8 cellular contexts compared by ENCODE assay signal in genomic region chr13:25286969-25287961, GRCh38. TPM values are rescaled to one million over a fixed set of nuclear protein-coding genes. Genes with fewer than 3 reads are reported as not detected.
DNase-seq lines count a peak whose midpoint lies in the region; ATAC-seq and TF ChIP-seq lines count a peak whose summit lies in the region.

TSS of gene MTMR6 (minus strand) at chr13:25287488. CDS start at chr13:25287247, 241 bp downstream.

- peak within 1 kb of the TSS; percentile 86 for H3K4me2 ChIP-seq in fibroblast of lung (ENCODE audit: extremely low read depth, insufficient read depth, low read length)

- no peaks in the 10 kb centered on the region for H3K4me1 ChIP-seq in fibroblast of lung (ENCODE audit: control insufficient read depth, extremely low read depth, insufficient read depth, low read length)

- no peaks in the 10 kb centered on the region for H3K27me3 Mint-ChIP-seq in activated T-helper 17 cell treated with anti-CD3 and anti-CD28 coated beads, Interleukin-2, amount 50 U/mL, for 72 hours
- peaks cover 20 to 30% of the 10 kb centered on the region in 2 donors for H3K27me3 Mint-ChIP-seq in natural killer cell (ENCODE audit: low read depth in 2 of 2)

- no peaks in the 10 kb centered on the region for H3K9me3 ChIP-seq in fibroblast of lung (ENCODE audit: control insufficient read depth, insufficient read depth, low read depth, low read length)

- DNase-seq in EH (ENCODE audit: low read depth): peak; percentile 85
- DNase-seq in Kasumi-1 (lab: John Stamatoyannopoulos, UW): peak; percentile 60 to 70
- peak; percentile 88 for DNase-seq in RPMI8226
- peak; percentile 80 to 83 for DNase-seq in fibroblast of lung (ENCODE audit: low read depth in 2 of 2)
- DNase-seq in natural killer cell: peak; percentile 94
- DNase-seq in stimulated activated naive CD8-positive, alpha-beta T cell treated with anti-CD3 and anti-CD28 coated beads, Interleukin-15, Interleukin-2, amounts not matched to agents 100 U/mL and 50 U/mL, for 24 hours: peak; percentile 96

- H3K36me3 ChIP-seq in fibroblast of lung (ENCODE audit: control insufficient read depth, insufficient read depth, low read length): no peaks in the 10 kb centered on the region

- H3K4me1 Mint-ChIP-seq in activated T-helper 17 cell treated with anti-CD3 and anti-CD28 coated beads, Interleukin-2, amount 50 U/mL, for 72 hours: peaks cover 29% of the 10 kb centered on the region
- peaks cover 38 to 50% of the 10 kb centered on the region in 2 donors for H3K4me1 Mint-ChIP-seq in natural killer cell

- H3K27ac ChIP-seq in fibroblast of lung (ENCODE audit: insufficient read depth, low read length): peak within 1 kb of the TSS; percentile 98

- peak within 1 kb of the TSS; percentile 79 to 98 (median 88) for H3K4me3 ChIP-seq in fibroblast of lung (replicated peaks in 1 of 4; ENCODE audit: control extremely low read depth in 1 of 4, insufficient read depth in 1 of 4, low read depth in 3 of 4, low read length in 4 of 4)

- intact Hi-C loops in natural killer cell (cut with micrococcal nuclease): loop anchor here (1.0 kb wide), 1 partner anchor 14 kb away; the partner anchor contains the start of gene NUP58

- TF ChIP-seq CTCF in fibroblast of lung (conservative IDR thresholded peaks at IDR 0.05 in 1 of 2, IDR thresholded peaks at IDR 0.05 in 1 of 2; ENCODE audit: low read depth in 1 of 2, low read length in 2 of 2): peak; percentile 81 to 92
- TF ChIP-seq CTCF in natural killer cell (IDR thresholded peaks at IDR 0.05): peak; percentile 99

- H3K27me3 ChIP-seq in fibroblast of lung (ENCODE audit: control insufficient read depth, insufficient read depth, low read length): no peaks in the 10 kb centered on the region

- peak within 1 kb of the TSS; percentile 85 for H3K9ac ChIP-seq in fibroblast of lung (ENCODE audit: insufficient read depth, low read length)

- H4K20me1 ChIP-seq in fibroblast of lung (ENCODE audit: control insufficient read depth, extremely low read depth, insufficient read depth, low read length): no peaks in the 10 kb centered on the region

- peak within 1 kb of the TSS; percentile 97 for H3K4me3 Mint-ChIP-seq in activated T-helper 17 cell treated with anti-CD3 and anti-CD28 coated beads, Interleukin-2, amount 50 U/mL, for 72 hours
- H3K4me3 Mint-ChIP-seq in natural killer cell: peak within 1 kb of the TSS; percentile 99

- H2AFZ ChIP-seq in fibroblast of lung (ENCODE audit: low read length): peak within 1 kb of the TSS; percentile 94

- no peaks in the 10 kb centered on the region for H3K9me3 Mint-ChIP-seq in activated T-helper 17 cell treated with anti-CD3 and anti-CD28 coated beads, Interleukin-2, amount 50 U/mL, for 72 hours
- no peaks in the 10 kb centered on the region for H3K9me3 Mint-ChIP-seq in natural killer cell

- ATAC-seq in GM21825 (IDR thresholded peaks at IDR 0.05; ENCODE audit: unreplicated experiment) (peak; percentile 96), natural killer cell (peak; percentile 88 to 98 (median 91))
- ATAC-seq in activated T-helper 17 cell treated with anti-CD3 and anti-CD28 coated beads, Interleukin-2, amount 50 U/mL, for 72 hours (replicated peaks): peak; percentile 89
- peak; percentile 94 for ATAC-seq in stimulated activated naive CD8-positive, alpha-beta T cell treated with anti-CD3 and anti-CD28 coated beads, Interleukin-15, Interleukin-2, amounts not matched to agents 100 U/mL and 50 U/mL, for 24 hours

- peaks cover 23% of the 10 kb centered on the region for H3K36me3 Mint-ChIP-seq in activated T-helper 17 cell treated with anti-CD3 and anti-CD28 coated beads, Interleukin-2, amount 50 U/mL, for 72 hours (ENCODE audit: low read depth)
- H3K36me3 Mint-ChIP-seq in natural killer cell: no peaks in the 10 kb centered on the region

- peak within 1 kb of the TSS; percentile 96 for H3K27ac Mint-ChIP-seq in activated T-helper 17 cell treated with anti-CD3 and anti-CD28 coated beads, Interleukin-2, amount 50 U/mL, for 72 hours
- peak within 1 kb of the TSS; percentile 94 to 95 for H3K27ac Mint-ChIP-seq in natural killer cell

- peaks cover 46% of the 10 kb centered on the region for H3K79me2 ChIP-seq in fibroblast of lung (ENCODE audit: control insufficient read depth, insufficient read depth, low read length)

RNA-seq across cellular contexts. Expression of gene MTMR6, which starts in this region (rescaled TPM):
- 10 to 100 TPM; 10.7 to 20.4 TPM for total RNA-seq in activated T-helper 17 cell treated with anti-CD3 and anti-CD28 coated beads, Interleukin-2, amount 50 U/mL, for 72 hours
- total RNA-seq in fibroblast of lung (18.0 and 22.5 TPM in 2 replicates), natural killer cell (10 to 100 TPM; 16.4 to 18.1 (median 17.3) TPM)
- 20.7 and 23.0 TPM in 2 replicates for polyA plus RNA-seq in fibroblast of lung
- 12.8 and 15.2 TPM in 2 replicates for polyA plus RNA-seq in fibroblast of lung (2012)
- polyA minus RNA-seq in fibroblast of lung (ENCODE audit: low replicate concordance): 3.1 and 3.8 TPM in 2 replicates

Comparison
In these comparisons a context has a peak if more than half of its experiments do, and no peak if none do; other contexts are left out.
1. Peak in every context shown above with its lines: DNase-seq, ATAC-seq, H3K4me3 ChIP-seq and H3K27ac ChIP-seq.